Comparison of ENCODE assay signal across 1 cellular context in genomic region chr4:70901984-70902576, GRCh38.
TF ChIP-seq lines count a peak whose summit lies in the region.

TSS of gene MOB1B (plus strand) at chr4:70902369. CDS start at chr4:70902537, 168 bp downstream.

TF ChIP-seq in K562, 482 proteins besides CTCF, POLR2A, EP300 and RAD21 (continued from another document):
- TF ChIP-seq ZNF449 (CRISPR knock-in tag; IDR thresholded peaks at IDR 0.05): no peak
- TF ChIP-seq KDM4B (IDR thresholded peaks at IDR 0.05; ENCODE audit: borderline replicate concordance in 2 of 2, low read depth in 1 of 2): peak in 1 of 2 experiments; percentile 22; a peak in 1 of 4 replicates
- no peak for TF ChIP-seq NFE2L1 (tag; IDR thresholded peaks at IDR 0.05; ENCODE audit: borderline replicate concordance, low read depth)
- TF ChIP-seq ZNF655 (CRISPR knock-in tag; IDR thresholded peaks at IDR 0.05): no peak
- peak; percentile 23; the same call in 1 of the 2 replicates for TF ChIP-seq TCF3 (CRISPR knock-in tag; IDR thresholded peaks at IDR 0.05)
- TF ChIP-seq CBX5 (IDR thresholded peaks at IDR 0.05; ENCODE audit: borderline replicate concordance, low read depth): 0 out of 2 replicates have a peak, but pooled peaks have one; percentile 43
- TF ChIP-seq ZNF444 (CRISPR knock-in tag; IDR thresholded peaks at IDR 0.05): no peak
- no peak for TF ChIP-seq PHF20 (IDR thresholded peaks at IDR 0.05; ENCODE audit: partially characterized antibody)
- TF ChIP-seq ZNF41 (CRISPR knock-in tag; conservative IDR thresholded peaks at IDR 0.05): no peak
- TF ChIP-seq ELF4 (CRISPR knock-in tag; IDR thresholded peaks at IDR 0.05): no peak
- TF ChIP-seq ZNF57 (CRISPR knock-in tag; IDR thresholded peaks at IDR 0.05): no peak
- TF ChIP-seq ZNF79 (CRISPR knock-in tag; IDR thresholded peaks at IDR 0.05; ENCODE audit: low read depth): no peak
- TF ChIP-seq NR3C1 (CRISPR knock-in tag; IDR thresholded peaks at IDR 0.05): 0 out of 2 replicates have a peak, but pooled peaks have one; percentile 40
- no peak for TF ChIP-seq HNRNPLL (IDR thresholded peaks at IDR 0.05; ENCODE audit: low read depth, low read length, poor library complexity, severe bottlenecking)
- no peak for TF ChIP-seq E2F4 (CRISPR knock-in tag; IDR thresholded peaks at IDR 0.05; ENCODE audit: low read depth)
- no peak for TF ChIP-seq SMAD2 (IDR thresholded peaks at IDR 0.05; ENCODE audit: low read depth, low read length)
- TF ChIP-seq TAL1 (IDR thresholded peaks at IDR 0.05): no peak
- no peak for TF ChIP-seq MAFK (IDR thresholded peaks at IDR 0.05; ENCODE audit: low read length)
- TF ChIP-seq KDM1A (IDR thresholded peaks at IDR 0.05): no peak
- peak; percentile 73 for TF ChIP-seq GABPB1 (CRISPR knock-in tag; IDR thresholded peaks at IDR 0.05)
TF ChIP-seq in K562: peak in this region for 74.
